Comparison of ENCODE assay signal across 23 cellular contexts in the genomic region with DNA sequence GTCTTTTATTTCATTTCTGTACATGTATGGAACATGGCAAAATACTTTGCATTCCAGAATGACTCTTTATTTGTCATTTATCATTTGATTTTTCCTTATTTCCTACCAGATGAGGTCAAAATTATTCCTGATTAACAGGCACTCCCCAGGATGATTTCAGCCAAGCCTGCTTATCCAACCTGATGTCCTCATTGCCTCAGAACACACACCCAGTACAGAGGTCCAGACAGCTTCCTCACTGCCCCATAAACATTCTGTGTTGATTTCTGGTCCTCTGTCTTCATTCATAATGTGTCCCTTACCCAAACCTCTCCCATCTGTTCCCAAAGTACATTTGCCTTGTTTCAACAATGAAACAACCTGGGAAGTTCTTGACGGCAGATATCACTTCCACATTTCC.
DNase-seq lines count a peak whose midpoint lies in the region; ATAC-seq, FAIRE-seq and TF ChIP-seq lines count a peak whose summit lies in the region.
"Had no signal": no experiment of that assay in that cellular context is flagged by ENCODE, and none has a peak within 500 bp of the region (broad histone marks: within the 10 kb centered on the region; RNA-seq: fewer than 3 reads in every experiment).

No MANE protein-coding gene starts in this region.

- no peak for TF ChIP-seq EP300 in HepG2 (IDR thresholded peaks at IDR 0.05; ENCODE audit: low read depth in 2 of 2, low read length in 2 of 2)
- no peak for TF ChIP-seq EP300 in HepG2 (CRISPR knock-in tag; IDR thresholded peaks at IDR 0.05; ENCODE audit: borderline replicate concordance)

- in situ Hi-C loops in HepG2 (cut with HindIII; ENCODE audit: extremely low pct_ligation_motif_present, low pct_unique_long_range_greater_than_20kb): no loop called here

- H3K27me3 ChIP-seq in liver (ENCODE audit: control insufficient read depth in 4 of 4, insufficient read depth in 4 of 4, low read length in 3 of 4): no peaks in the 10 kb centered on the region
- no peaks in the 10 kb centered on the region for H3K27me3 ChIP-seq in HepG2 (ENCODE audit: control insufficient read depth in 1 of 2, insufficient read depth in 2 of 2, low read length in 2 of 2)
- H3K27me3 ChIP-seq: BLaER1 treated with 17β-estradiol and CSF1 and Interleukin-3, amounts not matched to agents 10 nM and 100 nM had no signal

- no TSS peak for BruUV-seq in HepG2 (replicated peaks; lab: Mats Ljungman, UMichigan)

- peaks cover 15% of the 10 kb centered on the region for H3K9me3 Mint-ChIP-seq in activated CD8-positive, alpha-beta T cell treated with anti-CD3 and anti-CD28 coated beads for 36 hours

- no peaks in the 10 kb centered on the region for H3K4me1 Mint-ChIP-seq in activated CD8-positive, alpha-beta T cell treated with anti-CD3 and anti-CD28 coated beads for 36 hours (ENCODE audit: low read depth)
- H3K4me1 Mint-ChIP-seq: B cell had no signal

- no peak for FAIRE-seq in HepG2 (lab: Jason Lieb, UNC)
- FAIRE-seq: A549, D721Med, GM19239 had no signal

- H3K9me3 ChIP-seq in liver (ENCODE audit: control insufficient read depth in 4 of 4, low read length in 3 of 4) (peaks cover 0 to 5% (median 2%) of the 10 kb centered on the region in 4 donors), HepG2 (ENCODE audit: low read length) (peaks cover 97% of the 10 kb centered on the region), KOPT-K1 (ENCODE audit: insufficient read depth, low read length, poor library complexity, severe bottlenecking) (peaks cover 26% of the 10 kb centered on the region)
- H3K9me3 ChIP-seq: A549, Caco-2 had no signal

- no peak overlapping the region for H3K9ac ChIP-seq in liver (ENCODE audit: low read depth in 1 of 2, low read length in 2 of 2)
- no peak overlapping the region for H3K9ac ChIP-seq in HepG2 (ENCODE audit: insufficient read depth, low read depth, low read length)
- H3K9ac ChIP-seq: BLaER1 treated with 17β-estradiol and CSF1 and Interleukin-3, amounts not matched to agents 10 nM and 100 nM had no signal

- TF ChIP-seq POLR2A in HepG2 (IDR thresholded peaks at IDR 0.05; ENCODE audit: insufficient read depth in 1 of 2, low read depth in 2 of 2, low read length in 2 of 2): no peak

- TF ChIP-seq CTCF in liver (IDR thresholded peaks at IDR 0.05; ENCODE audit: low read depth, low read length, missing input control) (no peak), HepG2 (CRISPR knock-in tag; IDR thresholded peaks at IDR 0.05) (no peak)
- TF ChIP-seq CTCF in activated CD8-positive, alpha-beta T cell treated with anti-CD3 and anti-CD28 coated beads for 36 hours (IDR thresholded peaks at IDR 0.05): no peak

- H3K4me2 ChIP-seq in HepG2 (ENCODE audit: low read depth, low read length): no peak overlapping the region
- H3K4me2 ChIP-seq: A549; BLaER1 treated with 17β-estradiol and CSF1 and Interleukin-3, amounts not matched to agents 10 nM and 100 nM had no signal

- CTCF ChIA-PET in HepG2 (lab: Yijun Ruan, JAX; ENCODE audit: low intra/inter-chr PET ratio, low total read pairs): no interaction called here
- CTCF ChIA-PET in activated CD8-positive, alpha-beta T cell treated with anti-CD3 and anti-CD28 coated beads for 36 hours (lab: Charles Lee): no interaction called here

- H3K27ac Mint-ChIP-seq in activated CD8-positive, alpha-beta T cell treated with anti-CD3 and anti-CD28 coated beads for 36 hours: no peak overlapping the region
- H3K27ac Mint-ChIP-seq: B cell; CD4-positive, alpha-beta T cell; CD8-positive, alpha-beta T cell had no signal

- no peaks in the 10 kb centered on the region for H4K20me1 ChIP-seq in HepG2 (ENCODE audit: insufficient read depth, low read length)
- H4K20me1 ChIP-seq: BLaER1 treated with 17β-estradiol and CSF1 and Interleukin-3, amounts not matched to agents 10 nM and 100 nM had no signal

- H3K36me3 ChIP-seq in liver (ENCODE audit: control insufficient read depth in 4 of 4, insufficient read depth in 3 of 4, low read depth in 1 of 4, low read length in 3 of 4): no peaks in the 10 kb centered on the region
- no peaks in the 10 kb centered on the region for H3K36me3 ChIP-seq in HepG2 (replicated peaks in 1 of 2; ENCODE audit: control insufficient read depth in 1 of 2, insufficient read depth in 2 of 2, low read length in 2 of 2)
- H3K36me3 ChIP-seq in KOPT-K1 (ENCODE audit: insufficient read depth, low read length): no peaks in the 10 kb centered on the region
- H3K36me3 ChIP-seq: BLaER1 treated with 17β-estradiol and CSF1 and Interleukin-3, amounts not matched to agents 10 nM and 100 nM had no signal

- intact Hi-C loops in HepG2 (cut with micrococcal nuclease; ENCODE audit: unreplicated experiment): no loop called here
- intact Hi-C loops in activated CD8-positive, alpha-beta T cell treated with anti-CD3 and anti-CD28 coated beads for 36 hours (cut with micrococcal nuclease): no loop called here

- H3K27me3 Mint-ChIP-seq in activated CD8-positive, alpha-beta T cell treated with anti-CD3 and anti-CD28 coated beads for 36 hours: no peaks in the 10 kb centered on the region
- H3K27me3 Mint-ChIP-seq: CD4-positive, alpha-beta T cell had no signal

- ATAC-seq in HepG2 (no peak), left lobe of liver (peak; percentile 82)
- no peak for ATAC-seq in activated CD8-positive, alpha-beta T cell treated with anti-CD3 and anti-CD28 coated beads for 36 hours
- ATAC-seq: A549; CD8-positive, alpha-beta T cell; GM12878 had no signal

- no peak overlapping the region for H3K4me3 Mint-ChIP-seq in activated CD8-positive, alpha-beta T cell treated with anti-CD3 and anti-CD28 coated beads for 36 hours
- H3K4me3 Mint-ChIP-seq: B cell; CD4-positive, alpha-beta T cell; CD8-positive, alpha-beta T cell had no signal

- DNase-seq in HepG2 (ENCODE audit: low spot score) (no peak), left lobe of liver (ENCODE audit: low spot score) (no peak), substantia nigra (lab: John Stamatoyannopoulos, UW) (no peak), activated gamma-delta T cell (lab: John Stamatoyannopoulos, UW) (no peak)
- no peak for DNase-seq in activated CD8-positive, alpha-beta T cell treated with anti-CD3 and anti-CD28 coated beads for 36 hours
- DNase-seq: AML-193; Caco-2; Calu3; CD4-positive, alpha-beta T cell; CD8-positive, alpha-beta T cell; DMS79 treated with DMSO at 0.1 percent for 48 hours; EL; GDM1 had no signal

- peaks cover 0 to 10% (median 0%) of the 10 kb centered on the region in 4 donors for H3K4me1 ChIP-seq in liver (ENCODE audit: control insufficient read depth in 4 of 4, insufficient read depth in 4 of 4, low read length in 3 of 4)
- no peaks in the 10 kb centered on the region for H3K4me1 ChIP-seq in HepG2 (ENCODE audit: insufficient read depth, low read length)
- H3K4me1 ChIP-seq: A549; BLaER1 treated with 17β-estradiol and CSF1 and Interleukin-3, amounts not matched to agents 10 nM and 100 nM; Caco-2 had no signal

- H3K4me3 ChIP-seq in liver (ENCODE audit: low read depth in 1 of 3, low read length in 3 of 3) (no peak overlapping the region), HepG2 (replicated peaks in 1 of 3; ENCODE audit: insufficient read depth in 1 of 3, low read depth in 2 of 3, low read length in 3 of 3) (no peak overlapping the region)
- H3K4me3 ChIP-seq: A549; BLaER1 treated with 17β-estradiol and CSF1 and Interleukin-3, amounts not matched to agents 10 nM and 100 nM; GM12878 had no signal

- no peaks in the 10 kb centered on the region for H3K79me2 ChIP-seq in HepG2 (ENCODE audit: insufficient read depth, low read length)

- 56% methylated on average over 1 of the region's 1 CpG for WGBS in liver
- 0% methylated on average over 1 of the region's 1 CpG for WGBS in HepG2 (ENCODE audit: low lambda C conversion rate)

- peak overlapping the region; percentile 33 to 42 for H3K27ac ChIP-seq in liver (ENCODE audit: low read depth in 1 of 2, low read length in 2 of 2)
- H3K27ac ChIP-seq in HepG2 (ENCODE audit: extremely low read length, insufficient read depth, low read length): no peak overlapping the region
- peak overlapping the region; percentile 31 for H3K27ac ChIP-seq in KOPT-K1 (ENCODE audit: low read depth, low read length, poor library complexity, severe bottlenecking)
- no peak overlapping the region for H3K27ac ChIP-seq in substantia nigra (ENCODE audit: low read depth, low read length, poor library complexity, severe bottlenecking)
- H3K27ac ChIP-seq: 22Rv1; A549; BLaER1 treated with 17β-estradiol and CSF1 and Interleukin-3, amounts not matched to agents 10 nM and 100 nM; C4-2B had no signal

- POLR2A ChIA-PET in HepG2 (lab: Yijun Ruan, JAX): no interaction called here
- POLR2A ChIA-PET in activated CD8-positive, alpha-beta T cell treated with anti-CD3 and anti-CD28 coated beads for 36 hours (lab: Charles Lee): no interaction called here

- H2AFZ ChIP-seq in HepG2 (ENCODE audit: low read length): no peak overlapping the region

- TF ChIP-seq RAD21 in liver (IDR thresholded peaks at IDR 0.05): no peak
- no peak for TF ChIP-seq RAD21 in HepG2 (CRISPR knock-in tag; IDR thresholded peaks at IDR 0.05)

- no peaks in the 10 kb centered on the region for H3K36me3 Mint-ChIP-seq in activated CD8-positive, alpha-beta T cell treated with anti-CD3 and anti-CD28 coated beads for 36 hours (ENCODE audit: low read depth)
- H3K36me3 Mint-ChIP-seq: CD8-positive, alpha-beta T cell had no signal

TF ChIP-seq in liver, 16 proteins besides CTCF, POLR2A, EP300 and RAD21:
- TF ChIP-seq JUND (IDR thresholded peaks at IDR 0.05): no peak
- peak; percentile 16 to 32 for TF ChIP-seq HNF4A (conservative IDR thresholded peaks at IDR 0.05)

TF ChIP-seq in HepG2, 621 proteins besides CTCF, POLR2A, EP300 and RAD21:
- TF ChIP-seq FOXM1 (CRISPR knock-in tag; IDR thresholded peaks at IDR 0.05): no peak
- TF ChIP-seq HIVEP1 (CRISPR knock-in tag; IDR thresholded peaks at IDR 0.05): no peak
- TF ChIP-seq NFIC (IDR thresholded peaks at IDR 0.05; ENCODE audit: low read length): no peak

Comparison
In these comparisons a context has a peak if more than half of its experiments do, and no peak if none do; other contexts are left out.
1. H3K27ac ChIP-seq: peak in liver (2 of 2) and KOPT-K1 (single experiment); none in HepG2 (single experiment) and substantia nigra (single experiment).